In genomic region chr7:149036676-149037075, GRCh38 we compare ENCODE assay signal across 28 cellular contexts.
"Had no signal": no experiment of that assay in that cellular context is flagged by ENCODE, and none has a peak within 500 bp of the region (broad histone marks: within the 10 kb centered on the region; RNA-seq: fewer than 3 reads in every experiment).

No MANE protein-coding gene starts in this region.

- ATAC-seq: heart left ventricle; pancreas; right cardiac atrium; stimulated activated effector memory CD8-positive, alpha-beta T cell treated with anti-CD3 and anti-CD28 coated beads, Interleukin-12 subunit alpha, Interleukin-12 subunit beta, amount 100 ng/mL, for 72 hours; upper lobe of right lung had no signal

- H3K4me3 ChIP-seq: heart left ventricle, left ventricle myocardium inferior, lung, pancreas, prostate gland, sigmoid colon, spleen, stomach, testis, tibial artery, upper lobe of right lung had no signal

- H3K36me3 Mint-ChIP-seq: mesothelial cell of epicardium; stimulated activated effector memory CD8-positive, alpha-beta T cell treated with anti-CD3 and anti-CD28 coated beads, Interleukin-12 subunit alpha, Interleukin-12 subunit beta, amount 100 ng/mL, for 72 hours had no signal

- FAIRE-seq: pancreas, small intestine, urothelium cell line had no signal

- H3K27ac ChIP-seq: heart left ventricle, left ventricle myocardium inferior, pancreas, prostate gland, sigmoid colon, stomach, testis, tibial artery, upper lobe of right lung had no signal

- DNase-seq: heart left ventricle; hypothalamus; islet precursor cell; left ventricle myocardium inferior; mesendoderm; naive B cell; nucleus accumbens; pancreas; posterior cingulate gyrus; retina; right cardiac atrium; sigmoid colon; small intestine; spleen; stimulated activated CD4-positive, alpha-beta T cell treated with anti-CD3 and anti-CD28 coated beads, Interleukin-4, amount 100 ng/mL, for 24 hours; stimulated activated naive CD4-positive, alpha-beta T cell; stomach; testis; tibial artery; trophoblast cell; upper lobe of right lung had no signal

- H3K36me3 ChIP-seq: heart left ventricle, left ventricle myocardium inferior, pancreas, prostate gland, sigmoid colon, spleen, stomach, tibial artery, upper lobe of right lung had no signal

- H3K4me3 Mint-ChIP-seq: mesothelial cell of epicardium; nephron; neural crest cell; stimulated activated effector memory CD8-positive, alpha-beta T cell treated with anti-CD3 and anti-CD28 coated beads, Interleukin-12 subunit alpha, Interleukin-12 subunit beta, amount 100 ng/mL, for 72 hours had no signal

- H3K4me1 ChIP-seq: heart left ventricle, left ventricle myocardium inferior, pancreas, prostate gland, sigmoid colon, spleen, stomach, testis, tibial artery, upper lobe of right lung had no signal

- H3K4me1 Mint-ChIP-seq: mesothelial cell of epicardium, nephron, neural crest cell had no signal

- H3K27me3 ChIP-seq: heart left ventricle, pancreas, sigmoid colon, spleen, stomach, testis, tibial artery, upper lobe of right lung had no signal

- H3K9me3 ChIP-seq: pancreas, prostate gland, sigmoid colon, testis, tibial artery, upper lobe of right lung had no signal

- H3K27ac Mint-ChIP-seq: mesothelial cell of epicardium; nephron; stimulated activated effector memory CD8-positive, alpha-beta T cell treated with anti-CD3 and anti-CD28 coated beads, Interleukin-12 subunit alpha, Interleukin-12 subunit beta, amount 100 ng/mL, for 72 hours had no signal
